ENCODE assay signal across 1 cellular context in genomic region chr14:35361141-35361480, GRCh38.
TF ChIP-seq lines count a peak whose summit lies in the region.

No MANE protein-coding gene starts in this region.

TF ChIP-seq in GM23338, 12 proteins besides CTCF, POLR2A, EP300 and RAD21 (continued from another document):
- TF ChIP-seq ZNF114 (CRISPR knock-in tag; IDR thresholded peaks at IDR 0.05) = no peak
- TF ChIP-seq ZNF331 (CRISPR knock-in tag; IDR thresholded peaks at IDR 0.05; ENCODE audit: low read depth) = no peak
- no peak for TF ChIP-seq CREB1 (CRISPR knock-in tag; IDR thresholded peaks at IDR 0.05; ENCODE audit: low read depth)
